Comparison of ENCODE assay signal across 11 cellular contexts in the genomic region with DNA sequence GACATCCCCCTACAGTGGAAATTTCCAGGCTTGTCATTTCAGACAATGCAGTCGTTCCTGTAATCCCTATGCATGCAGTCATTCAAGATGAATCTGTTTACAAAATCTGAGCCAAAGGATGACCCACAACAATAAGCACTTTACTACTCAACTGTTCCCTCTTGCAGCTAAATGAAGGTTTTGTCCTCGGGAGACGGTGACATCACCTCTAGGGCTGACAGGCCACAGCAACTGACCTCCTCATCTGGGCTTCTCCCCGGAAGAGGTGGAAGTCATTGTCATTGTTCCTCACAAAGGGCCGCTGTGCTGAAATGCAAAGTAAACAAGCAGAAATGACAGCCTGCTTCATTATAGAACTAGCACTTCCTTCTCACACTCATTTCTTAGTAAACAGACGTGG. TPM values are rescaled to one million over a fixed set of nuclear protein-coding genes. Genes with fewer than 3 reads are reported as not detected.
A peak's percentile ranks its signal among the peaks of the same experiment; 100 is the strongest.
DNase-seq lines count a peak whose midpoint lies in the region; ATAC-seq and TF ChIP-seq lines count a peak whose summit lies in the region.
"Had no signal": no experiment of that assay in that cellular context is flagged by ENCODE, and none has a peak within 500 bp of the region (broad histone marks: within the 10 kb centered on the region; RNA-seq: fewer than 3 reads in every experiment).

No MANE protein-coding gene starts in this region.

- H3K4me3 ChIP-seq in stomach, result no peak overlapping the region

- DNase-seq in ELF-1 (ENCODE audit: low read depth, low spot score) (peak; percentile 48), NCI-H2081 treated with DMSO at 0.1 percent for 48 hours (lab: John Stamatoyannopoulos, UW) (peak; percentile 30), caudate nucleus (lab: John Stamatoyannopoulos, UW) (peak in 58 of 61 donors; percentile 38 to 96 (median 84)), neural crest cell (ENCODE audit: low read depth, low spot score) (peak; percentile 14), activated gamma-delta T cell (lab: John Stamatoyannopoulos, UW) (no peak), stomach (no peak), NCI-H2107 (lab: John Stamatoyannopoulos, UW) (no peak)
- DNase-seq: brain microvascular endothelial cell, NCI-H2171 had no signal

- no peaks in the 10 kb centered on the region for H3K27me3 ChIP-seq in stomach
- H3K27me3 ChIP-seq: brain microvascular endothelial cell had no signal

- no peak for TF ChIP-seq CTCF in neural crest cell (conservative IDR thresholded peaks at IDR 0.05)
- no peak for TF ChIP-seq CTCF in stomach (IDR thresholded peaks at IDR 0.05)

- TF ChIP-seq POLR2A in stomach (IDR thresholded peaks at IDR 0.05), result no peak

- TF ChIP-seq EP300 in stomach (IDR thresholded peaks at IDR 0.05), result no peak

- H3K4me1 ChIP-seq in stomach, result no peaks in the 10 kb centered on the region

- ATAC-seq in HG02642 (IDR thresholded peaks at IDR 0.05; ENCODE audit: poor library complexity, unreplicated experiment), result no peak

- H3K4me1 Mint-ChIP-seq in neural crest cell, result peaks cover 26% of the 10 kb centered on the region

- intact Hi-C loops in stomach (cut with DNase I; ENCODE audit: low total_unique reads), result no loop called here

- H3K27me3 Mint-ChIP-seq in neural crest cell (ENCODE audit: low read depth), result no peaks in the 10 kb centered on the region

- H3K27ac Mint-ChIP-seq in neural crest cell (ENCODE audit: unreplicated experiment), result peak overlapping the region; percentile 90

- peaks cover 5% of the 10 kb centered on the region for H3K9me3 Mint-ChIP-seq in neural crest cell

- H3K36me3 ChIP-seq in stomach, result no peaks in the 10 kb centered on the region
- H3K36me3 ChIP-seq: brain microvascular endothelial cell had no signal

- H3K9me3 ChIP-seq in stomach, result no peaks in the 10 kb centered on the region

- H3K27ac ChIP-seq in caudate nucleus (ENCODE audit: low read depth, low read length) (peak overlapping the region; percentile 91), stomach (no peak overlapping the region)
- H3K27ac ChIP-seq: brain microvascular endothelial cell had no signal

- WGBS in stomach, 5 donors, result 10 to 21% (median 13%) methylated on average over 6 of the region's 6 CpGs

- H3K36me3 Mint-ChIP-seq in neural crest cell (ENCODE audit: low read depth), result no peaks in the 10 kb centered on the region

- peak overlapping the region; percentile 17 for H3K4me3 Mint-ChIP-seq in neural crest cell

RNA-seq across cellular contexts. Expression of a gene that starts 29.2 kb away (rescaled TPM):
- total RNA-seq in neural crest cell, result not detected in 2 replicates
- total RNA-seq in stomach, result not detected
- polyA plus RNA-seq in stomach, result not detected
- total RNA-seq: pulmonary artery endothelial cell had no signal

RNA-seq across cellular contexts. Expression of a gene that starts 32.3 kb away (rescaled TPM):
- total RNA-seq in neural crest cell (45.2 and 46.5 TPM in 2 replicates), stomach (10 to 100 TPM in 3 of 5 donors, 1 to 10 TPM in 1, under 1 TPM in 1; 0.45 to 90.4 (median 12.3) TPM)
- polyA plus RNA-seq in stomach, result 10 to 100 TPM; 16.9 to 35.9 (median 31.2) TPM

RNA-seq across cellular contexts. Expression of a gene that starts 32.8 kb away (rescaled TPM):
- total RNA-seq in neural crest cell (46.7 and 49.0 TPM in 2 replicates), stomach (100 to 1,000 TPM in 3 of 5 donors, 10 to 100 TPM in 2; 83.0 to 152 (median 117) TPM)
- 10 to 100 TPM; 46.4 to 47.1 (median 46.6) TPM for polyA plus RNA-seq in stomach

Comparison
In these comparisons a context has a peak if more than half of its experiments do, and no peak if none do; other contexts are left out.
1. DNase-seq: peak in ELF-1 (single experiment), NCI-H2081 treated with DMSO at 0.1 percent for 48 hours (single experiment), caudate nucleus (58 of 61) and neural crest cell (single experiment); none in activated gamma-delta T cell (single experiment), stomach (single experiment) and NCI-H2107 (single experiment).